Comparison of ENCODE assay signal across 7 cellular contexts in the genomic region with DNA sequence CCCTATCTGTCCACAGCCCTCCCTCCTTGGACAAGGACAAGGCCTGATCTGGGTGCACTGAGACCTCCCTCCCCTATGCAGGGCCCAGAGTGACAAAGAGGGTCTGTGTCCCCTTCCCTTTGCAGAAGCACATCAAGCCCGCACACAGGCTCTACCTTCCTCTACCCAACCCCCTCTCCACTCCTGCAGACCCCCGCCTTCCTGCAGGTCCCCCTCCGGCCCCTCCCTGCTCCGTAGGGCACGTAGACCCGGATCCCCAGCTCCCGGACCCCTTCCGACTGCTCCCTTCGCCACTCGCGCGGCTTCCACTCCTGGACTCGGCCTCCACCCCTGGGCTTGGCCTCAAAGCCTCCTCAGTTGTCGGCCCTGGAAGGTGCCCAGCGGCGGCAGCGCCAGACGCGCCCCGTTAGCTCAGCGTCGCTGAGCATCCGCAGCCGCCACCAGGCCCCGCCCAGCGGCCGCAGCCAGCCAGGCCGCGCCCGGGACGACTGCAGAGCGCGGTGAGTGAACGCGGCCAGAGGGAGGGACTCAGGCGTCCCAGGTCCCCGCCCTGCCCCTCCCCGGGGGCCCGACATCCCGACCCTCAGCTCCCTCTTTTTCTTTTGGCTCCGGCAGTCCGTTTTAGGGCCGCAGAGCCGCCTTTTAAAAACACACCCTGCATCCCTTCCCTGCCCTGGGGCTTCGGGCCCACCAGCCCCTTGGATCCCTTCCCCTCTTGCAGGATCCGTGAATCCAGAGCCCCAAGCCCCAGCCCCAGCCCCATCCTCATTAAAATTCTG. TPM values are rescaled to one million over a fixed set of nuclear protein-coding genes. Genes with fewer than 3 reads are reported as not detected.
DNase-seq lines count a peak whose midpoint lies in the region; ATAC-seq, FAIRE-seq and TF ChIP-seq lines count a peak whose summit lies in the region.

No MANE protein-coding gene starts in this region.

- no peaks in the 10 kb centered on the region for H3K27me3 ChIP-seq in right atrium auricular region
- H3K27me3 ChIP-seq in pancreas: no peaks in the 10 kb centered on the region

- DNase-seq in GOT3 (lab: John Stamatoyannopoulos, UW): peak; percentile 69
- peak; percentile 36 to 65 for DNase-seq in SW 1271 (lab: John Stamatoyannopoulos, UW)
- DNase-seq in anterior cingulate cortex (lab: John Stamatoyannopoulos, UW): peak in 54 of 58 donors; percentile 16 to 83 (median 67)
- peak; percentile 84 for DNase-seq in right atrium auricular region (ENCODE audit: low spot score)
- peak in 5 of 6 donors; percentile 41 to 84 (median 66) for DNase-seq in pancreas

- peak overlapping the region; percentile 97 for H3K27ac ChIP-seq in right atrium auricular region
- peak overlapping the region; percentile 80 to 87 (median 84) for H3K27ac ChIP-seq in pancreas

- H3K9me3 ChIP-seq in right atrium auricular region (no peaks in the 10 kb centered on the region), pancreas (no peaks in the 10 kb centered on the region)

- H3K36me3 ChIP-seq in right atrium auricular region: no peaks in the 10 kb centered on the region
- H3K36me3 ChIP-seq in pancreas: no peaks in the 10 kb centered on the region

- ATAC-seq in pancreas (peak in 2 of 4 donors; percentile 8 to 15), GM18867 (IDR thresholded peaks at IDR 0.05; ENCODE audit: unreplicated experiment) (no peak), GM19395 (IDR thresholded peaks at IDR 0.05; ENCODE audit: unreplicated experiment) (no peak)

- H3K4me3 ChIP-seq in right atrium auricular region: peak overlapping the region; percentile 85 to 87
- peak overlapping the region in 2 of 4 donors; percentile 14 to 86 for H3K4me3 ChIP-seq in pancreas

- H3K4me1 ChIP-seq in right atrium auricular region: peaks cover 0 to 37% of the 10 kb centered on the region in 2 donors
- peaks cover 0 to 6% (median 0%) of the 10 kb centered on the region in 3 donors for H3K4me1 ChIP-seq in pancreas

- FAIRE-seq in pancreas (lab: Jason Lieb, UNC): no peak

- intact Hi-C loops in pancreas (cut with DNase I): no loop called here

- WGBS in pancreas, 2 donors: 47 to 51% methylated on average over 45 to 46 of the region's 46 CpGs

- TF ChIP-seq CTCF in right atrium auricular region (IDR thresholded peaks at IDR 0.05) (peak in 1 of 2 donors; percentile 24), pancreas (IDR thresholded peaks at IDR 0.05) (no peak)

RNA-seq across cellular contexts. Expression of a gene that starts 1.6 kb away (rescaled TPM):
- total RNA-seq in right atrium auricular region: 100 to 1,000 TPM; 117 to 150 TPM
- total RNA-seq in pancreas: 10 to 100 TPM; 21.5 to 57.6 (median 31.0) TPM
- polyA plus RNA-seq in pancreas: 10 to 100 TPM; 14.0 to 40.6 TPM

RNA-seq across cellular contexts. Expression of a gene that starts 15.9 kb away (rescaled TPM):
- total RNA-seq in right atrium auricular region (not detected), pancreas (under 1 TPM in 5 of 6 donors, not detected in 1; 0.16 to 0.38 (median 0.18) TPM)
- polyA plus RNA-seq in pancreas: 1 to 10 TPM in 1 of 2 donors, under 1 TPM in 1; 0.99 to 2.2 TPM

RNA-seq across cellular contexts. Expression of a gene that starts 42.0 kb away (rescaled TPM):
- 1 to 10 TPM in 1 of 2 donors, under 1 TPM in 1; 0.19 to 1.1 TPM for total RNA-seq in right atrium auricular region
- under 1 TPM in 5 of 6 donors, not detected in 1; 0.08 to 0.81 (median 0.32) TPM for total RNA-seq in pancreas
- under 1 TPM; 0.02 to 0.19 TPM for polyA plus RNA-seq in pancreas

RNA-seq across cellular contexts. Expression of a gene that starts 43.0 kb away (rescaled TPM):
- total RNA-seq in right atrium auricular region: not detected
- under 1 TPM in 2 of 6 donors, not detected in 4; 0.04 to 0.09 TPM for total RNA-seq in pancreas
- polyA plus RNA-seq in pancreas: under 1 TPM; 0.02 to 0.08 TPM
